ENCODE assay signal across 12 cellular contexts in genomic region chrX:79365591-79365990, GRCh38. TPM values are rescaled to one million over a fixed set of nuclear protein-coding genes. Genes with fewer than 3 reads are reported as not detected.
DNase-seq lines count a peak whose midpoint lies in the region; ATAC-seq, FAIRE-seq and TF ChIP-seq lines count a peak whose summit lies in the region.
"Had no signal": no experiment of that assay in that cellular context is flagged by ENCODE, and none has a peak within 500 bp of the region (broad histone marks: within the 10 kb centered on the region; RNA-seq: fewer than 3 reads in every experiment).

No MANE protein-coding gene starts in this region.

- no peak overlapping the region for H3K9ac ChIP-seq in kidney (ENCODE audit: low read length in 2 of 2)
- H3K9ac ChIP-seq: BLaER1 had no signal

- H3K4me3 Mint-ChIP-seq in activated T-helper 1 cell treated with anti-CD3 and anti-CD28 coated beads, Interleukin-12 subunit alpha, Interleukin-12 subunit beta, Interleukin-2, Interleukin-4 antibody, amounts not matched to agents 30 ng/mL and 10 ng/mL and 1 ng/mL, durations not matched to agents 14 hours and 24 hours and 36 hours = peak overlapping the region; percentile 94

- 14% methylated on average over 1 of the region's 1 CpG for WGBS in right cardiac atrium

- TF ChIP-seq POLR2A in GM18505 (IDR thresholded peaks at IDR 0.05; ENCODE audit: borderline replicate concordance, extremely low read depth, insufficient read depth, insufficient read length) = no peak

- H3K27ac Mint-ChIP-seq in activated T-helper 1 cell treated with anti-CD3 and anti-CD28 coated beads, Interleukin-12 subunit alpha, Interleukin-12 subunit beta, Interleukin-2, Interleukin-4 antibody, amounts not matched to agents 30 ng/mL and 10 ng/mL and 1 ng/mL, durations not matched to agents 14 hours and 24 hours and 36 hours = peak overlapping the region; percentile 95

- ATAC-seq in right cardiac atrium (no peak), GM18505 (IDR thresholded peaks at IDR 0.05; ENCODE audit: unreplicated experiment) (no peak), GM18520 (IDR thresholded peaks at IDR 0.05; ENCODE audit: unreplicated experiment) (no peak), GM19351 (IDR thresholded peaks at IDR 0.05; ENCODE audit: unreplicated experiment) (no peak)

- H3K27ac ChIP-seq in right cardiac atrium (ENCODE audit: low read length) (no peak overlapping the region), kidney (ENCODE audit: low read depth in 2 of 2, low read length in 2 of 2) (no peak overlapping the region)
- H3K27ac ChIP-seq: BLaER1 had no signal

- DNase-seq in right cardiac atrium (no peak), cardiac septum (ENCODE audit: low spot score) (no peak), kidney (no peak), NCI-H2227 treated with DMSO at 0.1 percent for 48 hours (lab: John Stamatoyannopoulos, UW) (no peak)
- DNase-seq in activated T-helper 1 cell treated with anti-CD3 and anti-CD28 coated beads, Interleukin-12 subunit alpha, Interleukin-12 subunit beta, Interleukin-2, Interleukin-4 antibody, amounts not matched to agents 30 ng/mL and 10 ng/mL and 1 ng/mL, durations not matched to agents 14 hours and 24 hours and 36 hours (ENCODE audit: low spot score) = no peak
- DNase-seq: anterior cingulate cortex, mucosa of descending colon, NCI-H1105 treated with DMSO at 0.1 percent for 48 hours had no signal

- TF ChIP-seq CTCF in kidney (IDR thresholded peaks at IDR 0.05; ENCODE audit: borderline replicate concordance, extremely low read depth, insufficient read depth) = no peak

- peaks cover 48% of the 10 kb centered on the region for H3K4me1 Mint-ChIP-seq in activated T-helper 1 cell treated with anti-CD3 and anti-CD28 coated beads, Interleukin-12 subunit alpha, Interleukin-12 subunit beta, Interleukin-2, Interleukin-4 antibody, amounts not matched to agents 30 ng/mL and 10 ng/mL and 1 ng/mL, durations not matched to agents 14 hours and 24 hours and 36 hours (ENCODE audit: low read depth)

- H3K9me3 ChIP-seq in right cardiac atrium (ENCODE audit: control insufficient read depth, low read length) (no peaks in the 10 kb centered on the region), kidney (ENCODE audit: control insufficient read depth in 1 of 2, low read length in 2 of 2) (no peaks in the 10 kb centered on the region)
- H3K9me3 ChIP-seq: mucosa of descending colon had no signal

- intact Hi-C loops in right cardiac atrium (cut with DNase I) = no loop called here
- intact Hi-C loops in cardiac septum (cut with DNase I) = no loop called here
- intact Hi-C loops in activated T-helper 1 cell treated with anti-CD3 and anti-CD28 coated beads, Interleukin-12 subunit alpha, Interleukin-12 subunit beta, Interleukin-2, Interleukin-4 antibody, amounts not matched to agents 30 ng/mL and 10 ng/mL and 1 ng/mL, durations not matched to agents 14 hours and 24 hours and 36 hours (cut with micrococcal nuclease) = loop anchor here (5.0 to 10.0 kb wide), 7 partner anchors 78 to 1261 kb away; partner anchors contain the start of genes P2RY10 and PGK1
- intact Hi-C loops in kidney (cut with DNase I) = no loop called here

- no peaks in the 10 kb centered on the region for H3K9me3 Mint-ChIP-seq in activated T-helper 1 cell treated with anti-CD3 and anti-CD28 coated beads, Interleukin-12 subunit alpha, Interleukin-12 subunit beta, Interleukin-2, Interleukin-4 antibody, amounts not matched to agents 30 ng/mL and 10 ng/mL and 1 ng/mL, durations not matched to agents 14 hours and 24 hours and 36 hours

- no peaks in the 10 kb centered on the region for H3K4me1 ChIP-seq in right cardiac atrium (ENCODE audit: control insufficient read depth, insufficient read depth, low read length)
- no peaks in the 10 kb centered on the region for H3K4me1 ChIP-seq in kidney (ENCODE audit: control insufficient read depth in 1 of 2, insufficient read depth in 1 of 2, low read depth in 1 of 2, low read length in 2 of 2)
- H3K4me1 ChIP-seq: BLaER1 had no signal

- H3K36me3 ChIP-seq in kidney (ENCODE audit: control insufficient read depth in 1 of 2, insufficient read depth in 2 of 2, low read length in 2 of 2) = no peaks in the 10 kb centered on the region
- H3K36me3 ChIP-seq: BLaER1 had no signal

- peak overlapping the region; percentile 71 for H3K4me3 ChIP-seq in right cardiac atrium (ENCODE audit: low read length)
- no peak overlapping the region for H3K4me3 ChIP-seq in kidney (ENCODE audit: low read length in 2 of 2)
- H3K4me3 ChIP-seq: BLaER1, mucosa of descending colon had no signal

- H3K27me3 ChIP-seq in right cardiac atrium (ENCODE audit: control insufficient read depth, insufficient read depth) = no peaks in the 10 kb centered on the region

- peaks cover 23% of the 10 kb centered on the region for H3K36me3 Mint-ChIP-seq in activated T-helper 1 cell treated with anti-CD3 and anti-CD28 coated beads, Interleukin-12 subunit alpha, Interleukin-12 subunit beta, Interleukin-2, Interleukin-4 antibody, amounts not matched to agents 30 ng/mL and 10 ng/mL and 1 ng/mL, durations not matched to agents 14 hours and 24 hours and 36 hours (ENCODE audit: low read depth)

- FAIRE-seq in kidney (lab: Jason Lieb, UNC) = peak; percentile 47

- H3K27me3 Mint-ChIP-seq in activated T-helper 1 cell treated with anti-CD3 and anti-CD28 coated beads, Interleukin-12 subunit alpha, Interleukin-12 subunit beta, Interleukin-2, Interleukin-4 antibody, amounts not matched to agents 30 ng/mL and 10 ng/mL and 1 ng/mL, durations not matched to agents 14 hours and 24 hours and 36 hours (ENCODE audit: insufficient read depth) = no peaks in the 10 kb centered on the region

RNA-seq across cellular contexts. Expression of gene ITM2A, which starts 1.5 kb away (rescaled TPM):
- total RNA-seq in right cardiac atrium = 100 to 1,000 TPM; 128 to 174 (median 145) TPM
- 76.3 TPM for polyA plus RNA-seq in right cardiac atrium
- 57.8 TPM for total RNA-seq in cardiac septum
- 114 and 116 TPM in 2 replicates for total RNA-seq in activated T-helper 1 cell treated with anti-CD3 and anti-CD28 coated beads, Interleukin-12 subunit alpha, Interleukin-12 subunit beta, Interleukin-2, Interleukin-4 antibody, amounts not matched to agents 30 ng/mL and 10 ng/mL and 1 ng/mL, durations not matched to agents 14 hours and 24 hours and 36 hours
- total RNA-seq in kidney = 60.6 TPM
- polyA plus RNA-seq in kidney (ENCODE audit: insufficient read depth, low read depth, low replicate concordance) = 28.8 TPM
